ENCODE assay signal across 11 cellular contexts in genomic region chr13:110702591-110703526, GRCh38. TPM values are rescaled to one million over a fixed set of nuclear protein-coding genes. Genes with fewer than 3 reads are reported as not detected.
DNase-seq lines count a peak whose midpoint lies in the region; TF ChIP-seq lines count a peak whose summit lies in the region.
"Had no signal": no experiment of that assay in that cellular context is flagged by ENCODE, and none has a peak within 500 bp of the region (broad histone marks: within the 10 kb centered on the region; RNA-seq: fewer than 3 reads in every experiment).

No MANE protein-coding gene starts in this region.

- H3K9me3 Mint-ChIP-seq in chondrocyte (ENCODE audit: low read depth) (no peaks in the 10 kb centered on the region), progenitor cell of endocrine pancreas (ENCODE audit: low read depth) (no peaks in the 10 kb centered on the region)
- H3K9me3 Mint-ChIP-seq: activated T-cell treated with anti-CD3 and anti-CD28 coated beads, Interleukin-2, amount 50 U/mL, for 72 hours had no signal

- peak; percentile 18 for DNase-seq in NCI-H2227 (lab: John Stamatoyannopoulos, UW; ENCODE audit: unreplicated experiment)
- DNase-seq in NCI-H2227 treated with DMSO at 0.1 percent for 48 hours (lab: John Stamatoyannopoulos, UW) = no peak
- DNase-seq in MV-4-11 (lab: John Stamatoyannopoulos, UW) = peak; percentile 28
- DNase-seq in chondrocyte (ENCODE audit: low spot score) = no peak
- no peak for DNase-seq in progenitor cell of endocrine pancreas (ENCODE audit: low spot score, unreplicated experiment)
- no peak for DNase-seq in NCI-H526 treated with DMSO at 0.1 percent for 48 hours (lab: John Stamatoyannopoulos, UW)
- DNase-seq in NCI-H1417 treated with DMSO at 0.1 percent for 48 hours (lab: John Stamatoyannopoulos, UW) = no peak
- no peak for DNase-seq in COR-L47 (lab: John Stamatoyannopoulos, UW)
- DNase-seq: activated T-cell treated with anti-CD3 and anti-CD28 coated beads, Interleukin-2, amount 50 U/mL, for 72 hours; stomach; T1000 had no signal

- H3K4me3 Mint-ChIP-seq in chondrocyte (ENCODE audit: unreplicated experiment) (peak overlapping the region; percentile 26), progenitor cell of endocrine pancreas (ENCODE audit: low read depth) (peak overlapping the region; percentile 54)

- H3K36me3 Mint-ChIP-seq in chondrocyte (ENCODE audit: low read depth) (peaks cover 16% of the 10 kb centered on the region), progenitor cell of endocrine pancreas (ENCODE audit: insufficient read depth) (peaks cover 18% of the 10 kb centered on the region)

- H3K27ac Mint-ChIP-seq in chondrocyte (ENCODE audit: unreplicated experiment) (peak overlapping the region; percentile 82), progenitor cell of endocrine pancreas (peak overlapping the region; percentile 38)

- peaks cover 39% of the 10 kb centered on the region for H3K4me1 Mint-ChIP-seq in chondrocyte (ENCODE audit: low read depth)
- peaks cover 27% of the 10 kb centered on the region for H3K4me1 Mint-ChIP-seq in progenitor cell of endocrine pancreas (ENCODE audit: low read depth)

- TF ChIP-seq CTCF in chondrocyte (IDR thresholded peaks at IDR 0.05) (no peak), progenitor cell of endocrine pancreas (IDR thresholded peaks at IDR 0.05; ENCODE audit: unreplicated experiment) (no peak)

- H3K27me3 Mint-ChIP-seq in chondrocyte (ENCODE audit: low read depth) (no peaks in the 10 kb centered on the region), progenitor cell of endocrine pancreas (no peaks in the 10 kb centered on the region)

RNA-seq across cellular contexts. Expression of gene CARS2, which starts 3.1 kb away (rescaled TPM):
- 50.7 to 60.2 TPM (median 57.9 TPM) in 3 replicates for total RNA-seq in chondrocyte
- 90.4 and 92.4 TPM in 2 replicates for total RNA-seq in progenitor cell of endocrine pancreas

RNA-seq across cellular contexts. Expression of gene ING1, which starts 10.6 kb away (rescaled TPM):
- total RNA-seq in chondrocyte (11.7 to 14.3 TPM (median 13.4 TPM) in 3 replicates), progenitor cell of endocrine pancreas (18.5 and 20.7 TPM in 2 replicates)

Comparison
In these comparisons a context has a peak if more than half of its experiments do, and no peak if none do; other contexts are left out.
1. DNase-seq: peak in NCI-H2227 (single experiment) and MV-4-11 (single experiment); none in NCI-H2227 treated with DMSO at 0.1 percent for 48 hours (single experiment), chondrocyte (single experiment), progenitor cell of endocrine pancreas (single experiment), NCI-H526 treated with DMSO at 0.1 percent for 48 hours (single experiment), NCI-H1417 treated with DMSO at 0.1 percent for 48 hours (single experiment) and COR-L47 (single experiment).